11 cellular contexts compared by ENCODE assay signal in genomic region chr15:90895571-90896117, GRCh38. TPM values are rescaled to one million over a fixed set of nuclear protein-coding genes. Genes with fewer than 3 reads are reported as not detected.
DNase-seq lines count a peak whose midpoint lies in the region; ATAC-seq and TF ChIP-seq lines count a peak whose summit lies in the region.
"Had no signal": no experiment of that assay in that cellular context is flagged by ENCODE, and none has a peak within 500 bp of the region (broad histone marks: within the 10 kb centered on the region; RNA-seq: fewer than 3 reads in every experiment).

No MANE protein-coding gene starts in this region.

- no peak overlapping the region for H3K27ac Mint-ChIP-seq in HFFc6

- H3K4me1 Mint-ChIP-seq in HFFc6 (ENCODE audit: low read depth): no peaks in the 10 kb centered on the region

- TF ChIP-seq CTCF in BJ (IDR thresholded peaks at IDR 0.05; ENCODE audit: insufficient read depth, low read depth, low read length) (0 out of 2 replicates have a peak, but pooled peaks have one; percentile 7), HFFc6 (IDR thresholded peaks at IDR 0.05) (0 out of 2 replicates have a peak, but pooled peaks have one; percentile 23)

- no peaks in the 10 kb centered on the region for H3K36me3 Mint-ChIP-seq in HFFc6 (ENCODE audit: low read depth)

- H3K4me3 ChIP-seq in BJ (ENCODE audit: low read depth, low read length): no peak overlapping the region

- no peaks in the 10 kb centered on the region for H3K9me3 Mint-ChIP-seq in HFFc6

- H3K4me3 Mint-ChIP-seq in HFFc6: no peak overlapping the region

- CTCF ChIA-PET in BJ (lab: Yijun Ruan, JAX): interaction anchor here (9.7 kb wide), 1 partner anchor 10 kb away, joined by 73 read pairs; the partner anchor contains the start of gene FES

- ATAC-seq in HG02885 (IDR thresholded peaks at IDR 0.05; ENCODE audit: poor library complexity, unreplicated experiment): no peak

- DNase-seq in BJ (ENCODE audit: low read depth): no peak
- DNase-seq in HFFc6: no peak
- peak; percentile 56 for DNase-seq in SHP77 treated with DMSO at 0.1 percent for 48 hours (lab: John Stamatoyannopoulos, UW)
- peak; percentile 72 for DNase-seq in inferior parietal cortex (ENCODE audit: extremely low spot score)
- no peak for DNase-seq in stimulated activated CD4-positive, alpha-beta T cell treated with anti-CD3 and anti-CD28 coated beads, Interleukin-4, amount 100 ng/mL, for 4 hours
- DNase-seq in NCI-H226: no peak
- no peak for DNase-seq in ecto neural progenitor cell (ENCODE audit: low spot score)
- DNase-seq: activated CD8-positive, alpha-beta memory T cell treated with anti-CD3 and anti-CD28 coated beads, Interleukin-2, amount 50 U/mL, for 48 hours; NCI-H1436 treated with DMSO at 0.1 percent for 48 hours; stimulated activated CD4-positive, alpha-beta T cell treated with anti-CD3 and anti-CD28 coated beads, Interleukin-15, amount 100 ng/mL, for 24 hours had no signal

- H3K27me3 ChIP-seq in BJ (ENCODE audit: control insufficient read depth, insufficient read depth, low read length): no peaks in the 10 kb centered on the region

- H3K27me3 Mint-ChIP-seq in HFFc6 (ENCODE audit: insufficient read depth): peaks cover 2% of the 10 kb centered on the region

- POLR2A ChIA-PET in BJ (lab: Charles Lee): no interaction called here

- H3K36me3 ChIP-seq in BJ (ENCODE audit: control insufficient read depth, insufficient read depth, low read length): peaks cover 18% of the 10 kb centered on the region

RNA-seq across cellular contexts. Expression of gene MAN2A2, which starts 7.5 kb away (rescaled TPM):
- polyA plus RNA-seq in BJ (2011; rRNA removed): 7.2 and 40.4 TPM in 2 replicates
- 14.7 and 16.0 TPM in 2 replicates for polyA minus RNA-seq in BJ (2011; rRNA and poly(A)+ RNA removed)
- 10 to 100 TPM; 15.8 to 26.9 (median 23.4) TPM for total RNA-seq in HFFc6 (2021; fragmentation: NEBNext Ultra II Directional; extraction: Animal tissue kit (Norgen Biotek cat#: 25700))

RNA-seq across cellular contexts. Expression of gene FES, which starts 11.3 kb away (rescaled TPM):
- 6.9 and 11.1 TPM in 2 replicates for polyA plus RNA-seq in BJ (2011; rRNA removed)
- 7.3 and 7.7 TPM in 2 replicates for polyA minus RNA-seq in BJ (2011; rRNA and poly(A)+ RNA removed)
- 1 to 10 TPM in 4 of 6 experiments, under 1 TPM in 2; 0.41 to 1.4 (median 1.1) TPM for total RNA-seq in HFFc6 (2021; fragmentation: NEBNext Ultra II Directional; extraction: Animal tissue kit (Norgen Biotek cat#: 25700))

RNA-seq across cellular contexts. Expression of gene FURIN, which starts 27.3 kb away (rescaled TPM):
- polyA plus RNA-seq in BJ (2011; rRNA removed): 19.6 and 30.9 TPM in 2 replicates
- polyA minus RNA-seq in BJ (2011; rRNA and poly(A)+ RNA removed): 26.6 and 31.0 TPM in 2 replicates
- 10 to 100 TPM; 68.9 to 79.4 (median 74.6) TPM for total RNA-seq in HFFc6 (2021; fragmentation: NEBNext Ultra II Directional; extraction: Animal tissue kit (Norgen Biotek cat#: 25700))

RNA-seq across cellular contexts. Expression of gene HDDC3, which starts 36.7 kb away (rescaled TPM):
- 12.3 and 12.4 TPM in 2 replicates for polyA plus RNA-seq in BJ (2011; rRNA removed)
- 6.0 and 6.8 TPM in 2 replicates for polyA minus RNA-seq in BJ (2011; rRNA and poly(A)+ RNA removed)
- 10 to 100 TPM; 11.2 to 15.7 (median 13.5) TPM for total RNA-seq in HFFc6 (2021; fragmentation: NEBNext Ultra II Directional; extraction: Animal tissue kit (Norgen Biotek cat#: 25700))

RNA-seq across cellular contexts. Expression of gene UNC45A, which starts 39.4 kb away (rescaled TPM):
- 69.8 and 93.8 TPM in 2 replicates for polyA plus RNA-seq in BJ (2011; rRNA removed)
- polyA minus RNA-seq in BJ (2011; rRNA and poly(A)+ RNA removed): 58.2 and 84.9 TPM in 2 replicates
- 10 to 100 TPM; 65.3 to 77.5 (median 72.1) TPM for total RNA-seq in HFFc6 (2021; fragmentation: NEBNext Ultra II Directional; extraction: Animal tissue kit (Norgen Biotek cat#: 25700))

Comparison
In these comparisons a context has a peak if more than half of its experiments do, and no peak if none do; other contexts are left out.
1. DNase-seq: peak in SHP77 treated with DMSO at 0.1 percent for 48 hours (single experiment) and inferior parietal cortex (single experiment); none in BJ (single experiment), HFFc6 (single experiment), stimulated activated CD4-positive, alpha-beta T cell treated with anti-CD3 and anti-CD28 coated beads, Interleukin-4, amount 100 ng/mL, for 4 hours (0 of 2), NCI-H226 (single experiment) and ecto neural progenitor cell (single experiment).